9 cellular contexts compared by ENCODE assay signal in the genomic region with DNA sequence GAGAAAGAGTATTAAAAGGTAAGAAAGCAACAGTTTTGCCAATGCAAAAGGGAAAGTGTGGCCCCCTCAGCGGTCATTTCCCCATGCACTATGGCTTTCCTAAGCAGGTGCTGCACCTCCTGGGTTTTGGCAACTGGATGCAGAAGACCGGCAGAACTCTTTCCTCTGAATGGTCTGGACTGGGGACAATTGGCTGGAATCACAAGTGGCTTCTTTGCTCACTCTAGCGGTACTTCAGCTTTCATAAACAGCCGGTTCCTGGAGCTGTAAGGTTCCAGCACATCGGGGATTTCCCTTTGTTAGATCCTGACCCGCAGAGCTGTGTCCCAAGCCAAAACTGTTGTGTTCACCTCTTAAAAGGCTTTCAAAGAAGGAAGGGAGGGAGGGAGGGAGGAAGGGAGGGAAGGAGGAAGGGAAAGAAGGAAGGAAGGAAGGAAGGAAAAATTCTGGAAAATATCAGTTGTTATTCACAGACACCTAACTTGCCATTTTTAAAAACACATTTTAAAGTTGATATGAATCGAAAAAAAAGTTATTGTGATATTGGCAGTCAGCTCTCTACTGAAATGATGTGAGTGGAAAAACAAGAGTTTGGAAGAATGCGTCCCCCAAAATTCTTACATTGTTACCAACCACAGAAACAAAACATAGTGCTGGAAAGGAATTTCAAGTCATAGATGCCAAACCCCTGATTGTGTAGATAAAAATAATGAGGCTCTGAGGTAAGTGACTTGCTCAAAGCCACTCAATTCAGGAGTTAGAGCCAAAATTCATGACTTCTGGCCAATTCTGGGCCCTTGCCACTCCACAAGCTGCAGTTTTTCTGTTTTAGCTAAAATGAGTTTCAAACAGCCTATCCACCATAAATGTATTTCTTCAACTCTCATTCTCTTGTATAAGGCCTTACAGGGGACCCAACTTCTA.
A peak's percentile ranks its signal among the peaks of the same experiment; 100 is the strongest.
DNase-seq lines count a peak whose midpoint lies in the region; ATAC-seq and TF ChIP-seq lines count a peak whose summit lies in the region.
"Had no signal": no experiment of that assay in that cellular context is flagged by ENCODE, and none has a peak within 500 bp of the region (broad histone marks: within the 10 kb centered on the region; RNA-seq: fewer than 3 reads in every experiment).

No MANE protein-coding gene starts in this region.

- peak overlapping the region; percentile 22 to 60 for H3K4me3 ChIP-seq in cardiac fibroblast (replicated peaks in 1 of 2; ENCODE audit: low read depth in 2 of 2, low read length in 2 of 2)
- H3K4me3 ChIP-seq in right lobe of liver, result no peak overlapping the region

- no peaks in the 10 kb centered on the region for H3K27me3 ChIP-seq in right lobe of liver

- intact Hi-C loops in right lobe of liver (cut with DNase I), result no loop called here

- H3K4me1 ChIP-seq in right lobe of liver, result no peaks in the 10 kb centered on the region

- peak; percentile 27 to 64 (median 40) for ATAC-seq in right lobe of liver
- no peak for ATAC-seq in HG03460 (IDR thresholded peaks at IDR 0.05; ENCODE audit: unreplicated experiment)
- ATAC-seq in HG03025 (IDR thresholded peaks at IDR 0.05; ENCODE audit: low FRiP score, unreplicated experiment), result no peak
- ATAC-seq in HG03521 (IDR thresholded peaks at IDR 0.05; ENCODE audit: unreplicated experiment), result no peak

- H3K9me3 ChIP-seq in right lobe of liver, result no peaks in the 10 kb centered on the region

- TF ChIP-seq CTCF in cardiac fibroblast (IDR thresholded peaks at IDR 0.05; ENCODE audit: low read depth, low read length) (no peak), right lobe of liver (IDR thresholded peaks at IDR 0.05) (no peak)

- H3K36me3 ChIP-seq in right lobe of liver, result no peaks in the 10 kb centered on the region

- DNase-seq in A172 (ENCODE audit: low spot score), result peak; percentile 85
- peak; percentile 92 for DNase-seq in HS-5 (ENCODE audit: low read depth)
- peak; percentile 86 to 97 for DNase-seq in cardiac fibroblast (ENCODE audit: low read depth in 2 of 2)
- DNase-seq in right lobe of liver, result no peak
- no peak for DNase-seq in stimulated activated CD4-positive, alpha-beta T cell treated with anti-CD3 and anti-CD28 coated beads, Interleukin-12 subunit alpha, Interleukin-12 subunit beta, amount 100 ng/mL, for 4 hours
- DNase-seq: activated CD4-positive, CD25-positive, alpha-beta regulatory T cell treated with anti-CD3 and anti-CD28 coated beads, Interleukin-2, amount 50 U/mL, for 72 hours had no signal

- TF ChIP-seq POLR2A in right lobe of liver (IDR thresholded peaks at IDR 0.05), result no peak

- H3K27ac ChIP-seq in right lobe of liver, result no peak overlapping the region

- WGBS in right lobe of liver (ENCODE audit: insufficient coverage, low coverage, low lambda C conversion rate, missing lambda C conversion rate), result 26% methylated on average over 7 of the region's 8 CpGs

Comparison
In these comparisons a context has a peak if more than half of its experiments do, and no peak if none do; other contexts are left out.
1. DNase-seq: peak in A172 (single experiment), HS-5 (single experiment) and cardiac fibroblast (2 of 2); none in right lobe of liver (0 of 3) and stimulated activated CD4-positive, alpha-beta T cell treated with anti-CD3 and anti-CD28 coated beads, Interleukin-12 subunit alpha, Interleukin-12 subunit beta, amount 100 ng/mL, for 4 hours (single experiment).
2. H3K4me3 ChIP-seq: peak in cardiac fibroblast (2 of 2); none in right lobe of liver (0 of 3).
3. ATAC-seq: peak in right lobe of liver (4 of 4); none in HG03460 (single experiment), HG03025 (single experiment) and HG03521 (single experiment).